In the genomic region with DNA sequence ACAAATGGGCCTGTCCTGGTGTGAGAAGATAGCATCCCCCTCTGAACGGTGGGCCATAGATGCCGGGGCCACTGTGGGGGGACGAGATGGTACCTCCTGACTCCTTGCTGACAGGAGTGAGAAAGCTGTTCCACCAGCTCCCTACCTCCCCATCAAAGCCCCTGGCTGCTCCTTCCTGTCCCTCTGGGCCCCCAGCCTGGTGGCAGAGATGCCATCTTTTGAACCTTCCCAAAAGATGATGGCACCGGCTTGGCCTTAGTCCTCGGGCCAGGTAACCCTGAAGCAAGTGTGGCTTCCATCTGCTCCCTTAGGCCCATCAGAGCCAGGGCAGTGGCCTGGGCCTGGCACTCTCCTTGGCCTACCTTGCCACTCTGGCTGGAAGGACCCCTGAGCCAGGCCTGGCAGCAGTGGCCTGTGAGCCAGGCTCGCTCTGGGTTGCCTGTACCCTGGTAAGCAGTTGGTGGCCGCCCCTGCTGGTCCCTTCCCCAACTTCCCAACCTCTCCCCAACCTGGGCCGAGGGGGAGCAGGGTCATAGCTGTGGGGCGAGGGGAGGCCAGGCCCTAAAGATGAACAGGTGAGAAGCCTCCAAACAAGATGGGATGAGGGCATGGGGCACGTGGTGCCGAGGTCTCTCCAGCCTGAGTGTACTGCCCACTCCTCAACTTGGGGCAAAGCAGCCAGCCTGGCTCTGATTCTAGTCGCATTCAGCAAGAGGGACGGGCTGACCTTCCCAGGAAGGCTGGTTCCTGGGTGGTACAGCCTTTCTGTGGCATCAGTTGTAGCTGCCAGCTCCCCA, we compare ENCODE assay signal across 1 cellular context.
A peak's percentile ranks its signal among the peaks of the same experiment; 100 is the strongest.
TF ChIP-seq lines count a peak whose summit lies in the region.

No MANE protein-coding gene starts in this region.

TF ChIP-seq in endothelial cell of umbilical vein, 7 proteins besides CTCF, POLR2A, EP300 and RAD21:
- TF ChIP-seq POLR2AphosphoS5 (IDR thresholded peaks at IDR 0.05; ENCODE audit: insufficient read depth, low read depth, low read length): peak; percentile 30
- no peak for TF ChIP-seq FOS (IDR thresholded peaks at IDR 0.05; ENCODE audit: borderline replicate concordance, insufficient read depth, low read length)
